ENCODE assay signal across 1 cellular context in the genomic region with DNA sequence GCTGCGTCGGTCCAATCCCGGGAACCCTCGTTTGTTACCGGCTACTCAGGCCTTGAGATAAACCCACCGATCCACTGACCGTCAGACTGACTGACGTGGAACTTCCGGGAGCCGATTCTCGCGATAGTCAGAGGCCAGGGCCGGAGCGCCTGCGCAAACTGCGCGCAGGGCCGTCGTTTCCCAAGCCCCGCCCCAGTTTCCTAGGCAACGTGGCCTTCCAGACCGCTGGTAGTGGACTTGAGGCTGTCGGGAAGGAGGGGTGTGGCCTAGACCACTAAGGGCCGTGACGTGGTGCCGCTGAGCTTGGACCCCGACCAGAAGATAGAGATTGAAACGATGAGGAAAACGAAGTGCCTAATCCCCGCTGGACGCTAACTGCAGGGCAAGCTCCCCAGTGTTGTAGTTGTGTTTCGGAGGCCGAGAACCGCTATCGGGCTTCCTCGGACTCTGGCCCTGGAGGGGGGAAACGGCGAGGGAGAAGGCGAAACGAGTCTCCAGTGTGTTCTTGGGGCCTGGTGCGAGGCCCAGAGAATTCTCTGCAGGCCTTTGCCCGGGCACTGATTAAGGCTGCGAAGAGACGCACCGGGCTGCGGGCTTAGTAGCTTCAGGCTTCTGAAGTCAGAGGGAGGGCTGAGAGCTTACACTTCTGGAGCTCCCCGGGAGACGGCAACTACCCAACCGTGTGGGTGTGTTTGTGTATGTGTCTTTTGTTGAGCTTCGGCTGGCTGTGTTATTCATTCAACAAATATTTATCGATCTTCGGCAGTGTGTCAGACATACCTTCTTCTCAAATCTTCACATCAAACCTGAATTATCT.
TF ChIP-seq lines count a peak whose summit lies in the region.

A gene (minus strand): TSS at position 96 of the 817 bp plus-strand sequence. CDS start 97 bp downstream, outside the sequence.

TF ChIP-seq in HepG2, 621 proteins besides CTCF, POLR2A, EP300 and RAD21 (continued from another document and continues in another):
- TF ChIP-seq, protein P1, sequence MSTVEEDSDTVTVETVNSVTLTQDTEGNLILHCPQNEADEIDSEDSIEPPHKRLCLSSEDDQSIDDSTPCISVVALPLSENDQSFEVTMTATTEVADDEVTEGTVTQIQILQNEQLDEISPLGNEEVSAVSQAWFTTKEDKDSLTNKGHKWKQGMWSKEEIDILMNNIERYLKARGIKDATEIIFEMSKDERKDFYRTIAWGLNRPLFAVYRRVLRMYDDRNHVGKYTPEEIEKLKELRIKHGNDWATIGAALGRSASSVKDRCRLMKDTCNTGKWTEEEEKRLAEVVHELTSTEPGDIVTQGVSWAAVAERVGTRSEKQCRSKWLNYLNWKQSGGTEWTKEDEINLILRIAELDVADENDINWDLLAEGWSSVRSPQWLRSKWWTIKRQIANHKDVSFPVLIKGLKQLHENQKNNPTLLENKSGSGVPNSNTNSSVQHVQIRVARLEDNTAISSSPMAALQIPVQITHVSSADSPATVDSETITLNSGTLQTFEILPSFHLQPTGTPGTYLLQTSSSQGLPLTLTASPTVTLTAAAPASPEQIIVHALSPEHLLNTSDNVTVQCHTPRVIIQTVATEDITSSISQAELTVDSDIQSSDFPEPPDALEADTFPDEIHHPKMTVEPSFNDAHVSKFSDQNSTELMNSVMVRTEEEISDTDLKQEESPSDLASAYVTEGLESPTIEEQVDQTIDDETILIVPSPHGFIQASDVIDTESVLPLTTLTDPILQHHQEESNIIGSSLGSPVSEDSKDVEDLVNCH (CRISPR knock-in tag; IDR thresholded peaks at IDR 0.05), result 0 out of 2 replicates have a peak, but pooled peaks have one; percentile 83
- TF ChIP-seq PHF5A (CRISPR knock-in tag; IDR thresholded peaks at IDR 0.05; ENCODE audit: low read depth, unreplicated experiment), result no peak
- TF ChIP-seq ZNF224 (CRISPR knock-in tag; IDR thresholded peaks at IDR 0.05), result no peak
- TF ChIP-seq CEBPB (IDR thresholded peaks at IDR 0.05; ENCODE audit: borderline replicate concordance, low read depth, low read length), result no peak
- TF ChIP-seq, protein P2, sequence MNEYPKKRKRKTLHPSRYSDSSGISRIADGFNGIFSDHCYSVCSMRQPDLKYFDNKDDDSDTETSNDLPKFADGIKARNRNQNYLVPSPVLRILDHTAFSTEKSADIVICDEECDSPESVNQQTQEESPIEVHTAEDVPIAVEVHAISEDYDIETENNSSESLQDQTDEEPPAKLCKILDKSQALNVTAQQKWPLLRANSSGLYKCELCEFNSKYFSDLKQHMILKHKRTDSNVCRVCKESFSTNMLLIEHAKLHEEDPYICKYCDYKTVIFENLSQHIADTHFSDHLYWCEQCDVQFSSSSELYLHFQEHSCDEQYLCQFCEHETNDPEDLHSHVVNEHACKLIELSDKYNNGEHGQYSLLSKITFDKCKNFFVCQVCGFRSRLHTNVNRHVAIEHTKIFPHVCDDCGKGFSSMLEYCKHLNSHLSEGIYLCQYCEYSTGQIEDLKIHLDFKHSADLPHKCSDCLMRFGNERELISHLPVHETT (CRISPR knock-in tag; conservative IDR thresholded peaks at IDR 0.05), result 0 out of 2 replicates have a peak, but pooled peaks have one; percentile 66
- no peak for TF ChIP-seq KLF13 (CRISPR knock-in tag; IDR thresholded peaks at IDR 0.05)
- no peak for TF ChIP-seq ZNF83 (CRISPR knock-in tag; IDR thresholded peaks at IDR 0.05; ENCODE audit: borderline replicate concordance)
- peak; percentile 91; the same call in 2 of the 3 replicates for TF ChIP-seq MXI1 (IDR thresholded peaks at IDR 0.05; ENCODE audit: borderline replicate concordance, low read depth, low read length)
- no peak for TF ChIP-seq ZNF703 (CRISPR knock-in tag; IDR thresholded peaks at IDR 0.05; ENCODE audit: borderline replicate concordance)
- TF ChIP-seq, protein P3, sequence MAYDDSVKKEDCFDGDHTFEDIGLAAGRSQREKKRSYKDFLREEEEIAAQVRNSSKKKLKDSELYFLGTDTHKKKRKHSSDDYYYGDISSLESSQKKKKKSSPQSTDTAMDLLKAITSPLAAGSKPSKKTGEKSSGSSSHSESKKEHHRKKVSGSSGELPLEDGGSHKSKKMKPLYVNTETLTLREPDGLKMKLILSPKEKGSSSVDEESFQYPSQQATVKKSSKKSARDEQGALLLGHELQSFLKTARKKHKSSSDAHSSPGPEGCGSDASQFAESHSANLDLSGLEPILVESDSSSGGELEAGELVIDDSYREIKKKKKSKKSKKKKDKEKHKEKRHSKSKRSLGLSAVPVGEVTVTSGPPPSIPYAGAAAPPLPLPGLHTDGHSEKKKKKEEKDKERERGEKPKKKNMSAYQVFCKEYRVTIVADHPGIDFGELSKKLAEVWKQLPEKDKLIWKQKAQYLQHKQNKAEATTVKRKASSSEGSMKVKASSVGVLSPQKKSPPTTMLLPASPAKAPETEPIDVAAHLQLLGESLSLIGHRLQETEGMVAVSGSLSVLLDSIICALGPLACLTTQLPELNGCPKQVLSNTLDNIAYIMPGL (CRISPR knock-in tag; IDR thresholded peaks at IDR 0.05; ENCODE audit: borderline replicate concordance in 1 of 2, low read depth in 1 of 2), result peak; percentile 54 to 66; a peak in 3 of 4 replicates
- TF ChIP-seq, protein P4, sequence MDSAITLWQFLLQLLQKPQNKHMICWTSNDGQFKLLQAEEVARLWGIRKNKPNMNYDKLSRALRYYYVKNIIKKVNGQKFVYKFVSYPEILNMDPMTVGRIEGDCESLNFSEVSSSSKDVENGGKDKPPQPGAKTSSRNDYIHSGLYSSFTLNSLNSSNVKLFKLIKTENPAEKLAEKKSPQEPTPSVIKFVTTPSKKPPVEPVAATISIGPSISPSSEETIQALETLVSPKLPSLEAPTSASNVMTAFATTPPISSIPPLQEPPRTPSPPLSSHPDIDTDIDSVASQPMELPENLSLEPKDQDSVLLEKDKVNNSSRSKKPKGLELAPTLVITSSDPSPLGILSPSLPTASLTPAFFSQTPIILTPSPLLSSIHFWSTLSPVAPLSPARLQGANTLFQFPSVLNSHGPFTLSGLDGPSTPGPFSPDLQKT (CRISPR knock-in tag; IDR thresholded peaks at IDR 0.05; ENCODE audit: borderline replicate concordance), result peak; percentile 60; the same call in 1 of the 2 replicates
- TF ChIP-seq, protein P5, sequence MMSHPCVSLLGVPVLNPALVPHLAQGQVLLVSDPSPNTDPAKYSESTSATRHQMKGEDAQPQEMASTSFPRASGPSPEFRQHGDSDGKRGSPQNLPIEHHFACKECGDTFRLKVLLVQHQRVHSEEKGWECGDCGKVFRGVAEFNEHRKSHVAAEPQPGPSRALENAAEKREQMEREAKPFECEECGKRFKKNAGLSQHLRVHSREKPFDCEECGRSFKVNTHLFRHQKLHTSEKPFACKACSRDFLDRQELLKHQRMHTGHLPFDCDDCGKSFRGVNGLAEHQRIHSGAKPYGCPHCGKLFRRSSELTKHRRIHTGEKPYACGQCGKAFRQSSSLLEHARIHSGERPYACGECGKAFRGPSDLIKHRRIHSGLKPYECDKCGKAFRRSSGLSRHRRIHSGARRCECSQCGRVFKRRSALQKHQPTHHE (CRISPR knock-in tag; IDR thresholded peaks at IDR 0.05; ENCODE audit: borderline replicate concordance), result no peak
- TF ChIP-seq ZNF720 (CRISPR knock-in tag; IDR thresholded peaks at IDR 0.05), result no peak
- TF ChIP-seq, protein P6, sequence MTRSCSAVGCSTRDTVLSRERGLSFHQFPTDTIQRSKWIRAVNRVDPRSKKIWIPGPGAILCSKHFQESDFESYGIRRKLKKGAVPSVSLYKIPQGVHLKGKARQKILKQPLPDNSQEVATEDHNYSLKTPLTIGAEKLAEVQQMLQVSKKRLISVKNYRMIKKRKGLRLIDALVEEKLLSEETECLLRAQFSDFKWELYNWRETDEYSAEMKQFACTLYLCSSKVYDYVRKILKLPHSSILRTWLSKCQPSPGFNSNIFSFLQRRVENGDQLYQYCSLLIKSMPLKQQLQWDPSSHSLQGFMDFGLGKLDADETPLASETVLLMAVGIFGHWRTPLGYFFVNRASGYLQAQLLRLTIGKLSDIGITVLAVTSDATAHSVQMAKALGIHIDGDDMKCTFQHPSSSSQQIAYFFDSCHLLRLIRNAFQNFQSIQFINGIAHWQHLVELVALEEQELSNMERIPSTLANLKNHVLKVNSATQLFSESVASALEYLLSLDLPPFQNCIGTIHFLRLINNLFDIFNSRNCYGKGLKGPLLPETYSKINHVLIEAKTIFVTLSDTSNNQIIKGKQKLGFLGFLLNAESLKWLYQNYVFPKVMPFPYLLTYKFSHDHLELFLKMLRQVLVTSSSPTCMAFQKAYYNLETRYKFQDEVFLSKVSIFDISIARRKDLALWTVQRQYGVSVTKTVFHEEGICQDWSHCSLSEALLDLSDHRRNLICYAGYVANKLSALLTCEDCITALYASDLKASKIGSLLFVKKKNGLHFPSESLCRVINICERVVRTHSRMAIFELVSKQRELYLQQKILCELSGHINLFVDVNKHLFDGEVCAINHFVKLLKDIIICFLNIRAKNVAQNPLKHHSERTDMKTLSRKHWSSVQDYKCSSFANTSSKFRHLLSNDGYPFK (CRISPR knock-in tag; IDR thresholded peaks at IDR 0.05; ENCODE audit: borderline replicate concordance), result peak; percentile 63; the same call in 1 of the 2 replicates
- no peak for TF ChIP-seq SOX13 (IDR thresholded peaks at IDR 0.05)
- TF ChIP-seq SOX13 (CRISPR knock-in tag; conservative IDR thresholded peaks at IDR 0.05 in 1 of 2, IDR thresholded peaks at IDR 0.05 in 1 of 2), result peak in 1 of 2 experiments; percentile 86; a peak in 1 of 4 replicates
- TF ChIP-seq, protein P7, sequence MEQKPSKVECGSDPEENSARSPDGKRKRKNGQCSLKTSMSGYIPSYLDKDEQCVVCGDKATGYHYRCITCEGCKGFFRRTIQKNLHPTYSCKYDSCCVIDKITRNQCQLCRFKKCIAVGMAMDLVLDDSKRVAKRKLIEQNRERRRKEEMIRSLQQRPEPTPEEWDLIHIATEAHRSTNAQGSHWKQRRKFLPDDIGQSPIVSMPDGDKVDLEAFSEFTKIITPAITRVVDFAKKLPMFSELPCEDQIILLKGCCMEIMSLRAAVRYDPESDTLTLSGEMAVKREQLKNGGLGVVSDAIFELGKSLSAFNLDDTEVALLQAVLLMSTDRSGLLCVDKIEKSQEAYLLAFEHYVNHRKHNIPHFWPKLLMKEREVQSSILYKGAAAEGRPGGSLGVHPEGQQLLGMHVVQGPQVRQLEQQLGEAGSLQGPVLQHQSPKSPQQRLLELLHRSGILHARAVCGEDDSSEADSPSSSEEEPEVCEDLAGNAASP (CRISPR knock-in tag; IDR thresholded peaks at IDR 0.05; ENCODE audit: borderline replicate concordance), result peak; percentile 45
- TF ChIP-seq, protein P8, sequence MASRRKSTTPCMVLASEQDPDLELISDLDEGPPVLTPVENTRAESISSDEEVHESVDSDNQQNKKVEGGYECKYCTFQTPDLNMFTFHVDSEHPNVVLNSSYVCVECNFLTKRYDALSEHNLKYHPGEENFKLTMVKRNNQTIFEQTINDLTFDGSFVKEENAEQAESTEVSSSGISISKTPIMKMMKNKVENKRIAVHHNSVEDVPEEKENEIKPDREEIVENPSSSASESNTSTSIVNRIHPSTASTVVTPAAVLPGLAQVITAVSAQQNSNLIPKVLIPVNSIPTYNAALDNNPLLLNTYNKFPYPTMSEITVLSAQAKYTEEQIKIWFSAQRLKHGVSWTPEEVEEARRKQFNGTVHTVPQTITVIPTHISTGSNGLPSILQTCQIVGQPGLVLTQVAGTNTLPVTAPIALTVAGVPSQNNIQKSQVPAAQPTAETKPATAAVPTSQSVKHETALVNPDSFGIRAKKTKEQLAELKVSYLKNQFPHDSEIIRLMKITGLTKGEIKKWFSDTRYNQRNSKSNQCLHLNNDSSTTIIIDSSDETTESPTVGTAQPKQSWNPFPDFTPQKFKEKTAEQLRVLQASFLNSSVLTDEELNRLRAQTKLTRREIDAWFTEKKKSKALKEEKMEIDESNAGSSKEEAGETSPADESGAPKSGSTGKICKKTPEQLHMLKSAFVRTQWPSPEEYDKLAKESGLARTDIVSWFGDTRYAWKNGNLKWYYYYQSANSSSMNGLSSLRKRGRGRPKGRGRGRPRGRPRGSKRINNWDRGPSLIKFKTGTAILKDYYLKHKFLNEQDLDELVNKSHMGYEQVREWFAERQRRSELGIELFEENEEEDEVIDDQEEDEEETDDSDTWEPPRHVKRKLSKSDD (CRISPR knock-in tag; IDR thresholded peaks at IDR 0.05; ENCODE audit: low read depth), result peak; percentile 12; the same call in 1 of the 2 replicates
- peak; percentile 95 for TF ChIP-seq PHF8 (CRISPR knock-in tag; IDR thresholded peaks at IDR 0.05)
- TF ChIP-seq ZBTB42 (CRISPR knock-in tag; IDR thresholded peaks at IDR 0.05), result peak; percentile 81
- TF ChIP-seq, protein P9, sequence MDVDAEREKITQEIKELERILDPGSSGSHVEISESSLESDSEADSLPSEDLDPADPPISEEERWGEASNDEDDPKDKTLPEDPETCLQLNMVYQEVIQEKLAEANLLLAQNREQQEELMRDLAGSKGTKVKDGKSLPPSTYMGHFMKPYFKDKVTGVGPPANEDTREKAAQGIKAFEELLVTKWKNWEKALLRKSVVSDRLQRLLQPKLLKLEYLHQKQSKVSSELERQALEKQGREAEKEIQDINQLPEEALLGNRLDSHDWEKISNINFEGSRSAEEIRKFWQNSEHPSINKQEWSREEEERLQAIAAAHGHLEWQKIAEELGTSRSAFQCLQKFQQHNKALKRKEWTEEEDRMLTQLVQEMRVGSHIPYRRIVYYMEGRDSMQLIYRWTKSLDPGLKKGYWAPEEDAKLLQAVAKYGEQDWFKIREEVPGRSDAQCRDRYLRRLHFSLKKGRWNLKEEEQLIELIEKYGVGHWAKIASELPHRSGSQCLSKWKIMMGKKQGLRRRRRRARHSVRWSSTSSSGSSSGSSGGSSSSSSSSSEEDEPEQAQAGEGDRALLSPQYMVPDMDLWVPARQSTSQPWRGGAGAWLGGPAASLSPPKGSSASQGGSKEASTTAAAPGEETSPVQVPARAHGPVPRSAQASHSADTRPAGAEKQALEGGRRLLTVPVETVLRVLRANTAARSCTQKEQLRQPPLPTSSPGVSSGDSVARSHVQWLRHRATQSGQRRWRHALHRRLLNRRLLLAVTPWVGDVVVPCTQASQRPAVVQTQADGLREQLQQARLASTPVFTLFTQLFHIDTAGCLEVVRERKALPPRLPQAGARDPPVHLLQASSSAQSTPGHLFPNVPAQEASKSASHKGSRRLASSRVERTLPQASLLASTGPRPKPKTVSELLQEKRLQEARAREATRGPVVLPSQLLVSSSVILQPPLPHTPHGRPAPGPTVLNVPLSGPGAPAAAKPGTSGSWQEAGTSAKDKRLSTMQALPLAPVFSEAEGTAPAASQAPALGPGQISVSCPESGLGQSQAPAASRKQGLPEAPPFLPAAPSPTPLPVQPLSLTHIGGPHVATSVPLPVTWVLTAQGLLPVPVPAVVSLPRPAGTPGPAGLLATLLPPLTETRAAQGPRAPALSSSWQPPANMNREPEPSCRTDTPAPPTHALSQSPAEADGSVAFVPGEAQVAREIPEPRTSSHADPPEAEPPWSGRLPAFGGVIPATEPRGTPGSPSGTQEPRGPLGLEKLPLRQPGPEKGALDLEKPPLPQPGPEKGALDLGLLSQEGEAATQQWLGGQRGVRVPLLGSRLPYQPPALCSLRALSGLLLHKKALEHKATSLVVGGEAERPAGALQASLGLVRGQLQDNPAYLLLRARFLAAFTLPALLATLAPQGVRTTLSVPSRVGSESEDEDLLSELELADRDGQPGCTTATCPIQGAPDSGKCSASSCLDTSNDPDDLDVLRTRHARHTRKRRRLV (CRISPR knock-in tag; IDR thresholded peaks at IDR 0.05), result peak; percentile 49; the same call in 1 of the 2 replicates
- TF ChIP-seq TBX2 (CRISPR knock-in tag; IDR thresholded peaks at IDR 0.05; ENCODE audit: borderline replicate concordance), result peak; percentile 30; the same call in 1 of the 2 replicates
- TF ChIP-seq SNAPC2 (CRISPR knock-in tag; IDR thresholded peaks at IDR 0.05), result no peak
